In genomic region chr4:155592568-155593343, GRCh38 we compare ENCODE assay signal across 21 cellular contexts.
DNase-seq lines count a peak whose midpoint lies in the region; ATAC-seq and TF ChIP-seq lines count a peak whose summit lies in the region.
"Had no signal": no experiment of that assay in that cellular context is flagged by ENCODE, and none has a peak within 500 bp of the region (broad histone marks: within the 10 kb centered on the region; RNA-seq: fewer than 3 reads in every experiment).

No MANE protein-coding gene starts in this region.

- 14 to 22% (median 17%) methylated on average over 3 of the region's 3 CpGs for WGBS in ovary, 3 donors

- no peak overlapping the region for H3K4me2 ChIP-seq in fibroblast of lung (ENCODE audit: extremely low read depth, insufficient read depth, low read length)

- no peak overlapping the region for H3K27ac ChIP-seq in fibroblast of lung (ENCODE audit: insufficient read depth, low read length)
- H3K27ac ChIP-seq in lower lobe of right lung, result no peak overlapping the region
- H3K27ac ChIP-seq in ovary, result no peak overlapping the region
- H3K27ac ChIP-seq: gastrocnemius medialis, SJSA1, upper lobe of right lung had no signal

- H3K9ac ChIP-seq in fibroblast of lung (ENCODE audit: insufficient read depth, low read length), result no peak overlapping the region

- H3K36me3 ChIP-seq in fibroblast of lung (ENCODE audit: control insufficient read depth, insufficient read depth, low read length) (no peaks in the 10 kb centered on the region), lower lobe of right lung (no peaks in the 10 kb centered on the region), ovary (no peaks in the 10 kb centered on the region)
- H3K36me3 ChIP-seq: gastrocnemius medialis, SJSA1, upper lobe of right lung had no signal

- no peak for TF ChIP-seq POLR2A in ovary (IDR thresholded peaks at IDR 0.05)

- TF ChIP-seq CTCF in AG09319 (IDR thresholded peaks at IDR 0.05; ENCODE audit: low read depth, low read length) (no peak), fibroblast of lung (conservative IDR thresholded peaks at IDR 0.05 in 1 of 2, IDR thresholded peaks at IDR 0.05 in 1 of 2; ENCODE audit: low read depth in 1 of 2, low read length in 2 of 2) (no peak), lower lobe of right lung (IDR thresholded peaks at IDR 0.05) (no peak), ovary (IDR thresholded peaks at IDR 0.05) (no peak)

- TF ChIP-seq EP300 in ovary (IDR thresholded peaks at IDR 0.05), result no peak

- DNase-seq in AG09319 (ENCODE audit: extremely low read depth, low read depth) (peak; percentile 83), KBM-7 (peak; percentile 45), fibroblast of lung (ENCODE audit: low read depth in 2 of 2) (peak; percentile 70 to 98), lower lobe of right lung (no peak), amygdala (lab: John Stamatoyannopoulos, UW) (no peak), AML-193 (lab: John Stamatoyannopoulos, UW) (no peak), NAMALWA (ENCODE audit: low spot score) (no peak), ovary (no peak)
- DNase-seq: activated CD4-positive, alpha-beta T cell treated with anti-CD3 and anti-CD28 coated beads for 4 hours; activated CD8-positive, alpha-beta memory T cell treated with anti-CD3 and anti-CD28 coated beads, Interleukin-2, amount 50 U/mL, for 4 hours; activated naive CD4-positive, alpha-beta T cell treated with anti-CD3 and anti-CD28 coated beads, Interleukin-2, amount 10 ng/mL, durations not matched to agents 7 days and 5 days; caudate nucleus; DMS153; effector memory CD4-positive, alpha-beta T cell; gastrocnemius medialis; NCI-H524 treated with DMSO at 0.1 percent for 48 hours; occipital lobe; small intestine; upper lobe of right lung had no signal

- in situ Hi-C loops in KBM-7 (cut with MboI; ENCODE audit: low pct_unique_long_range_greater_than_20kb, low sequenced_read_pairs), result no loop called here

- no peaks in the 10 kb centered on the region for H4K20me1 ChIP-seq in fibroblast of lung (ENCODE audit: control insufficient read depth, extremely low read depth, insufficient read depth, low read length)

- peak; percentile 39 for ATAC-seq in lower lobe of right lung
- ATAC-seq: stimulated activated memory B cell treated with anti-CD40 and anti-IgM and Interleukin-4, amounts not matched to agents 10 μg/mL and 1 μg/mL and 100 μg/mL, for 72 hours; upper lobe of right lung had no signal

- H3K4me3 ChIP-seq in fibroblast of lung (replicated peaks in 1 of 4; ENCODE audit: control extremely low read depth in 1 of 4, insufficient read depth in 1 of 4, low read depth in 3 of 4, low read length in 4 of 4), result no peak overlapping the region
- no peak overlapping the region for H3K4me3 ChIP-seq in lower lobe of right lung
- H3K4me3 ChIP-seq in ovary, result no peak overlapping the region
- H3K4me3 ChIP-seq: gastrocnemius medialis, SJSA1, upper lobe of right lung had no signal

- intact Hi-C loops in lower lobe of right lung (cut with DNase I) (no loop called here), ovary (cut with DNase I) (no loop called here)

- no peaks in the 10 kb centered on the region for H3K27me3 ChIP-seq in fibroblast of lung (ENCODE audit: control insufficient read depth, insufficient read depth, low read length)
- no peaks in the 10 kb centered on the region for H3K27me3 ChIP-seq in lower lobe of right lung (ENCODE audit: low read depth)
- H3K27me3 ChIP-seq in ovary, result no peaks in the 10 kb centered on the region
- H3K27me3 ChIP-seq: gastrocnemius medialis, SJSA1, upper lobe of right lung had no signal

- H3K79me2 ChIP-seq in fibroblast of lung (ENCODE audit: control insufficient read depth, insufficient read depth, low read length), result no peaks in the 10 kb centered on the region

- H3K4me1 ChIP-seq in fibroblast of lung (ENCODE audit: control insufficient read depth, extremely low read depth, insufficient read depth, low read length) (peaks cover 4% of the 10 kb centered on the region), lower lobe of right lung (no peaks in the 10 kb centered on the region), ovary (ENCODE audit: insufficient read depth) (no peaks in the 10 kb centered on the region)
- H3K4me1 ChIP-seq: gastrocnemius medialis, SJSA1, upper lobe of right lung had no signal

- H3K9me3 ChIP-seq in fibroblast of lung (ENCODE audit: control insufficient read depth, insufficient read depth, low read depth, low read length), result no peaks in the 10 kb centered on the region
- H3K9me3 ChIP-seq in lower lobe of right lung, result no peaks in the 10 kb centered on the region
- no peaks in the 10 kb centered on the region for H3K9me3 ChIP-seq in ovary
- H3K9me3 ChIP-seq: gastrocnemius medialis, SJSA1, upper lobe of right lung had no signal

- H2AFZ ChIP-seq in fibroblast of lung (ENCODE audit: low read length), result no peak overlapping the region

Comparison
In these comparisons a context has a peak if more than half of its experiments do, and no peak if none do; other contexts are left out.
1. DNase-seq: peak in AG09319 (single experiment), KBM-7 (single experiment) and fibroblast of lung (2 of 2); none in lower lobe of right lung (single experiment), amygdala (0 of 56), AML-193 (0 of 2), NAMALWA (single experiment) and ovary (0 of 5).